Comparison of ENCODE assay signal across 8 cellular contexts in genomic region chr19:52139291-52140076, GRCh38. TPM values are rescaled to one million over a fixed set of nuclear protein-coding genes. Genes with fewer than 3 reads are reported as not detected.
A peak's percentile ranks its signal among the peaks of the same experiment; 100 is the strongest.
DNase-seq lines count a peak whose midpoint lies in the region; ATAC-seq, FAIRE-seq and TF ChIP-seq lines count a peak whose summit lies in the region.

TSS of gene ZNF616 (minus strand) at chr19:52139938. CDS start at chr19:52130512, 9,426 bp downstream.

- no peaks in the 10 kb centered on the region for H4K20me1 ChIP-seq in mammary epithelial cell (ENCODE audit: insufficient read depth, low read length)

- 1% methylated on average over 21 of the region's 50 CpGs for WGBS in mammary epithelial cell (ENCODE audit: low coverage, missing lambda C conversion rate)
- WGBS in small intestine, 3 donors = 0 to 1% (median 1%) methylated on average over 47 to 50 of the region's 50 CpGs

- TSS peak; percentile 77 for BruUV-seq in mammary epithelial cell (replicated peaks; lab: Mats Ljungman, UMichigan)

- H3K9ac ChIP-seq in mammary epithelial cell (ENCODE audit: insufficient read depth, low read length) = peak within 1 kb of the TSS; percentile 87

- peak within 1 kb of the TSS; percentile 86 for H3K4me2 ChIP-seq in mammary epithelial cell (ENCODE audit: insufficient read depth, low read depth, low read length)

- POLR2A ChIA-PET in AG04450 (lab: Yijun Ruan, JAX) = interaction anchor here (1.9 kb wide), 1 partner anchor 50 kb away, joined by 5 read pairs; the partner anchor contains the start of gene PPP2R1A

- H2AFZ ChIP-seq in mammary epithelial cell (ENCODE audit: low read depth, low read length) = peak within 1 kb of the TSS; percentile 96

- H3K4me1 ChIP-seq in mammary epithelial cell (ENCODE audit: insufficient read depth, low read length) (peaks cover 6% of the 10 kb centered on the region), small intestine (ENCODE audit: control insufficient read depth in 2 of 2, insufficient read depth in 1 of 2, low read depth in 1 of 2, low read length in 1 of 2) (peaks cover 0 to 2% of the 10 kb centered on the region in 2 donors)

- ATAC-seq in GM18867 (IDR thresholded peaks at IDR 0.05; ENCODE audit: unreplicated experiment) (peak; percentile 97), HG03135 (IDR thresholded peaks at IDR 0.05; ENCODE audit: unreplicated experiment) (peak; percentile 96)

- no peak for FAIRE-seq in small intestine (lab: Jason Lieb, UNC)

- H3K79me2 ChIP-seq in mammary epithelial cell (ENCODE audit: insufficient read depth, low read length) = peaks cover 36% of the 10 kb centered on the region

- TF ChIP-seq CTCF in AG04450 (IDR thresholded peaks at IDR 0.05; ENCODE audit: low read depth, low read length) (peak; percentile 69), WI38 (IDR thresholded peaks at IDR 0.05; ENCODE audit: low read depth, low read length) (peak; percentile 75), mammary epithelial cell (conservative IDR thresholded peaks at IDR 0.05 in 1 of 2, IDR thresholded peaks at IDR 0.05 in 1 of 2; ENCODE audit: extremely low read depth in 1 of 2, insufficient read depth in 1 of 2, low read depth in 1 of 2, low read length in 2 of 2) (peak; percentile 45 to 82)

- H3K27me3 ChIP-seq in AG04450 (ENCODE audit: control insufficient read depth, insufficient read depth, low read length) (no peaks in the 10 kb centered on the region), mammary epithelial cell (ENCODE audit: insufficient read depth, low read length) (no peaks in the 10 kb centered on the region), small intestine (ENCODE audit: control insufficient read depth in 2 of 2, insufficient read depth in 2 of 2, low read length in 2 of 2) (no peaks in the 10 kb centered on the region)

- H3K27ac ChIP-seq in AG04450 (ENCODE audit: low read depth, low read length) (peak within 1 kb of the TSS; percentile 87), mammary epithelial cell (ENCODE audit: insufficient read depth, low read depth, low read length) (peak within 1 kb of the TSS; percentile 58), small intestine (ENCODE audit: low read depth in 1 of 2, low read length in 1 of 2) (peak within 1 kb of the TSS; percentile 87 to 91)

- H3K9me3 ChIP-seq in AG04450 (ENCODE audit: control insufficient read depth, insufficient read depth, low read length) (peaks cover 36% of the 10 kb centered on the region), mammary epithelial cell (replicated peaks; ENCODE audit: insufficient read depth, low read length) (peaks cover 20% of the 10 kb centered on the region), small intestine (ENCODE audit: control insufficient read depth, low read depth) (peaks cover 2% of the 10 kb centered on the region)

- intact Hi-C loops in mammary epithelial cell (cut with micrococcal nuclease) = loop anchor here (1.0 to 2.0 kb wide), 4 partner anchors 31 to 98 kb away; partner anchors contain the start of genes ZNF432 and ZNF836

- H3K36me3 ChIP-seq in mammary epithelial cell (ENCODE audit: insufficient read depth, low read length) = no peaks in the 10 kb centered on the region
- H3K36me3 ChIP-seq in small intestine (ENCODE audit: control insufficient read depth in 2 of 2, insufficient read depth in 2 of 2, low read length in 2 of 2) = peaks cover 0 to under 1% of the 10 kb centered on the region in 2 donors

- CTCF ChIA-PET in AG04450 (lab: Charles Lee) (interaction anchor here (0.6 to 4.3 kb wide), 6 partner anchors 15 to 197 kb away, joined by 3 to 37 read pairs (median 3); partner anchors contain the start of gene ZNF610), mammary epithelial cell (lab: Charles Lee; ENCODE audit: low non-redundant PET) (no interaction called here)

- DNase-seq in AG04450 (ENCODE audit: low read depth, low spot score) (peak; percentile 81), NCI-H2196 (lab: John Stamatoyannopoulos, UW; ENCODE audit: unreplicated experiment) (peak; percentile 96), mammary epithelial cell (peak; percentile 92), iPS-NIHi11 (ENCODE audit: low spot score) (peak; percentile 98), small intestine (peak; percentile 97)

- in situ Hi-C loops in mammary epithelial cell (cut with MboI; ENCODE audit: low sequenced_read_pairs in 2 of 2) = no loop called here

- dilution Hi-C loops in mammary epithelial cell (cut with HindIII; ENCODE audit: low sequenced_read_pairs) = no loop called here

- H3K4me3 ChIP-seq in AG04450 (ENCODE audit: low read depth, low read length) (peak within 1 kb of the TSS; percentile 75), WI38 (ENCODE audit: low read depth, low read length) (peak within 1 kb of the TSS; percentile 97), mammary epithelial cell (replicated peaks in 1 of 3; ENCODE audit: insufficient read depth in 1 of 3, low read depth in 2 of 3, low read length in 3 of 3) (peak within 1 kb of the TSS; percentile 85 to 86 (median 85)), small intestine (ENCODE audit: low read depth in 1 of 2, low read length in 2 of 2) (peak within 1 kb of the TSS; percentile 54 to 70)

RNA-seq across cellular contexts. Expression of gene ZNF616, which starts in this region (rescaled TPM):
- polyA plus RNA-seq in AG04450 (2011; rRNA removed) (5.5 and 6.2 TPM in 2 replicates), mammary epithelial cell (3.0 TPM), small intestine (1 to 10 TPM; 1.1 to 2.5 (median 1.9) TPM)
- 9.1 and 13.9 TPM in 2 replicates for polyA minus RNA-seq in AG04450 (2011; rRNA and poly(A)+ RNA removed)
- total RNA-seq in mammary epithelial cell = 10 to 100 TPM in 1 of 2 donors, 1 to 10 TPM in 1; 9.7 to 10.3 TPM
- 11.1 TPM for polyA minus RNA-seq in mammary epithelial cell

Comparison
In these comparisons a context has a peak if more than half of its experiments do, and no peak if none do; other contexts are left out.
1. Peak in every context shown above with its lines: DNase-seq, ATAC-seq, H3K4me3 ChIP-seq and H3K27ac ChIP-seq.